ENCODE assay signal across 8 cellular contexts in the genomic region with DNA sequence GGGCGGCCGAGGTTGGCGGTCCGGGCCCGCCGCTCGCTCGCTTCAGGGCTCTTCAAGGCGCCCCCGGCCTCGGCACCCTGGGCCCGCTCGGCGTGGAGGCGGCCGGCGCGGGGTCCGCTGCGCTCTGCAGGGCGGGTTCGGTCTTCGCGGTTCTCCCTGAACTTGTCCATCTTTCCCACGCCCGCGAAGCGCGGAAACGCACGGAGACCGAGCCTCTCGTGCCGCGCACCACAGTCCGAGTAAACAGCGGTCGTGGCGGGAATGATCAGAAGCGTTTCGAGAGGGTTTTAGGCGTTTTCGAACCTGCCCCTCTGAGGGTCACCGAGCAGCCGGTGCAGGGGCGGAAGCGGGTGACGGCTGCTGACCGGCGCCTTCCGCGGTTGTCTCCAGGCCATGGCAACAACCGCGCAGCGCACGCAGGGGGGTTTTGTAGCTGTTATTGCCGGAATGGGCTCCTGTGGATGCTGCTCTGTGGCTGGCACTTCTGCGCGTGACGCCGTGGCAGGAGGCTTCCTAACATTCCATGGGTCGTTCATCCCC. TPM values are rescaled to one million over a fixed set of nuclear protein-coding genes. Genes with fewer than 3 reads are reported as not detected.
DNase-seq lines count a peak whose midpoint lies in the region; ATAC-seq and TF ChIP-seq lines count a peak whose summit lies in the region.

No MANE protein-coding gene starts in this region.

- CTCF ChIA-PET in Calu3 (lab: Charles Lee): no interaction called here
- CTCF ChIA-PET in RWPE1 (lab: Yijun Ruan, JAX): interaction anchor here (0.5 to 0.7 kb wide), 2 partner anchors 109 to 1561 kb away, joined by 3 read pairs; no protein-coding TSS in a partner anchor

- H3K4me1 Mint-ChIP-seq in Calu3 (ENCODE audit: low read depth, unreplicated experiment): peaks cover 37% of the 10 kb centered on the region

- peak overlapping the region; percentile 84 to 92 for H3K9ac ChIP-seq in duodenal mucosa (ENCODE audit: low read depth in 1 of 2, low read length in 2 of 2)

- no peaks in the 10 kb centered on the region for H3K27me3 Mint-ChIP-seq in Calu3 (ENCODE audit: unreplicated experiment)

- peak overlapping the region; percentile 87 for H3K4me3 Mint-ChIP-seq in Calu3 (ENCODE audit: low read depth, unreplicated experiment)

- BruUV-seq in Calu3 (replicated peaks; lab: Mats Ljungman, UMichigan): no TSS peak

- POLR2A ChIA-PET in RWPE1 (lab: Yijun Ruan, JAX; ENCODE audit: low non-redundant PET): no interaction called here

- H3K9me3 ChIP-seq in duodenal mucosa (ENCODE audit: control insufficient read depth in 1 of 2, low read length in 2 of 2) (no peaks in the 10 kb centered on the region), mesodermal cell (ENCODE audit: control insufficient read depth, low read length) (no peaks in the 10 kb centered on the region), aorta (ENCODE audit: control insufficient read depth, low read length) (no peaks in the 10 kb centered on the region)

- peaks cover 9 to 32% of the 10 kb centered on the region in 2 donors for H3K36me3 ChIP-seq in duodenal mucosa (ENCODE audit: control insufficient read depth in 1 of 2, insufficient read depth in 2 of 2, low read length in 2 of 2)
- H3K36me3 ChIP-seq in mesodermal cell (ENCODE audit: control insufficient read depth, insufficient read depth, low read length): peaks cover 41% of the 10 kb centered on the region
- no peaks in the 10 kb centered on the region for H3K36me3 ChIP-seq in aorta (ENCODE audit: control insufficient read depth in 1 of 2, insufficient read depth in 2 of 2, low read length in 1 of 2)

- H3K4me3 ChIP-seq in duodenal mucosa (ENCODE audit: low read depth in 1 of 2, low read length in 2 of 2): peak overlapping the region; percentile 88
- peak overlapping the region; percentile 89 for H3K4me3 ChIP-seq in mesodermal cell (ENCODE audit: extremely low read depth, insufficient read depth, low read length, poor library complexity, severe bottlenecking)
- peak overlapping the region; percentile 64 to 85 for H3K4me3 ChIP-seq in aorta (ENCODE audit: low read length in 2 of 2)

- intact Hi-C loops in Calu3 (cut with micrococcal nuclease; ENCODE audit: unreplicated experiment) (no loop called here), aorta (cut with DNase I) (loop anchor here in 1 of 2 donors (2.0 to 10.0 kb wide), 2 partner anchors 30 to 96 kb away; no protein-coding TSS in a partner anchor)

- no peak for TF ChIP-seq CTCF in Calu3 (IDR thresholded peaks at IDR 0.05; ENCODE audit: unreplicated experiment)
- TF ChIP-seq CTCF in RWPE1 (conservative IDR thresholded peaks at IDR 0.05; ENCODE audit: low read depth): no peak

- H3K27me3 ChIP-seq in duodenal mucosa (ENCODE audit: control insufficient read depth in 1 of 2, insufficient read depth in 2 of 2, low read length in 2 of 2): no peaks in the 10 kb centered on the region
- no peaks in the 10 kb centered on the region for H3K27me3 ChIP-seq in aorta (ENCODE audit: control insufficient read depth in 1 of 2, insufficient read depth in 2 of 2, low read length in 1 of 2)

- DNase-seq in Calu3: no peak
- peak; percentile 8 for DNase-seq in RWPE1 (ENCODE audit: low spot score)
- DNase-seq in aorta: peak; percentile 74 to 82
- no peak for DNase-seq in NCI-H1048 (lab: John Stamatoyannopoulos, UW)

- H3K36me3 Mint-ChIP-seq in Calu3 (ENCODE audit: insufficient read depth, unreplicated experiment): peaks cover 40% of the 10 kb centered on the region

- peak; percentile 11 for ATAC-seq in GM21723 (IDR thresholded peaks at IDR 0.05; ENCODE audit: unreplicated experiment)
- ATAC-seq in aorta (ENCODE audit: low FRiP score): peak; percentile 56
- no peak for ATAC-seq in GM19463 (IDR thresholded peaks at IDR 0.05; ENCODE audit: unreplicated experiment)

- H3K4me1 ChIP-seq in duodenal mucosa (ENCODE audit: control insufficient read depth in 1 of 2, insufficient read depth in 2 of 2, low read length in 2 of 2) (peaks cover 13 to 15% of the 10 kb centered on the region in 2 donors), mesodermal cell (ENCODE audit: control insufficient read depth, insufficient read depth, low read length, poor library complexity, severe bottlenecking) (peaks cover 6% of the 10 kb centered on the region), aorta (ENCODE audit: control insufficient read depth in 1 of 2, insufficient read depth in 2 of 2, low read length in 2 of 2) (peaks cover 0 to 2% of the 10 kb centered on the region in 2 donors)

- peaks cover 2% of the 10 kb centered on the region for H3K9me3 Mint-ChIP-seq in Calu3 (ENCODE audit: low read depth, unreplicated experiment)

- H3K27ac Mint-ChIP-seq in Calu3 (ENCODE audit: unreplicated experiment): peak overlapping the region; percentile 70

- H3K27ac ChIP-seq in RWPE1 (peak overlapping the region; percentile 98), duodenal mucosa (ENCODE audit: low read depth, low read length) (peak overlapping the region; percentile 75), mesodermal cell (ENCODE audit: low read depth, low read length, severe bottlenecking) (peak overlapping the region; percentile 100), aorta (ENCODE audit: low read depth in 1 of 2, low read length in 2 of 2) (peak overlapping the region in 1 of 2 donors; percentile 41)

- WGBS in mesodermal cell (ENCODE audit: insufficient coverage in 2 of 2), 2 experiments: 0% methylated on average over 56 to 57 of the region's 62 CpGs
- 0 to 1% methylated on average over 62 of the region's 62 CpGs for WGBS in aorta, 2 donors

RNA-seq across cellular contexts. Expression of a gene that starts 0.4 kb away (rescaled TPM):
- 38.1 and 39.4 TPM in 2 replicates for total RNA-seq in Calu3 (2022)
- polyA plus RNA-seq in mesodermal cell (2013, experiment 1 of 2): 120 TPM
- polyA plus RNA-seq in mesodermal cell (2013, experiment 2 of 2): 106 TPM
- 10 to 100 TPM; 45.9 to 76.0 TPM for total RNA-seq in aorta
- polyA plus RNA-seq in aorta: 100 to 1,000 TPM in 1 of 2 donors, 10 to 100 TPM in 1; 34.4 to 162 TPM

RNA-seq across cellular contexts. Expression of a gene that starts 8.4 kb away (rescaled TPM):
- total RNA-seq in Calu3 (2022) (78.1 and 80.3 TPM in 2 replicates), aorta (100 to 1,000 TPM in 1 of 2 donors, 10 to 100 TPM in 1; 59.9 to 131 TPM)
- 45.6 TPM for polyA plus RNA-seq in mesodermal cell (2013, experiment 1 of 2)
- 40.3 TPM for polyA plus RNA-seq in mesodermal cell (2013, experiment 2 of 2)
- polyA plus RNA-seq in aorta: 10 to 100 TPM; 26.5 to 65.7 TPM

RNA-seq across cellular contexts. Expression of a gene that starts 40.6 kb away (rescaled TPM):
- 29.0 and 38.0 TPM in 2 replicates for total RNA-seq in Calu3 (2022)
- 21.7 TPM for polyA plus RNA-seq in mesodermal cell (2013, experiment 1 of 2)
- polyA plus RNA-seq in mesodermal cell (2013, experiment 2 of 2): 19.4 TPM
- 10 to 100 TPM; 17.5 to 22.2 TPM for total RNA-seq in aorta
- 10 to 100 TPM; 12.0 to 25.9 TPM for polyA plus RNA-seq in aorta

RNA-seq across cellular contexts. Expression of a gene that starts 40.8 kb away (rescaled TPM):
- total RNA-seq in Calu3 (2022) (30.7 and 36.0 TPM in 2 replicates), aorta (10 to 100 TPM; 14.8 to 34.7 TPM)
- polyA plus RNA-seq in mesodermal cell (2013, experiment 1 of 2): 21.9 TPM
- polyA plus RNA-seq in mesodermal cell (2013, experiment 2 of 2): 20.8 TPM
- polyA plus RNA-seq in aorta: 100 to 1,000 TPM in 1 of 2 donors, 10 to 100 TPM in 1; 15.7 to 133 TPM

Comparison
In these comparisons a context has a peak if more than half of its experiments do, and no peak if none do; other contexts are left out.
1. DNase-seq: peak in RWPE1 (single experiment) and aorta (2 of 2); none in Calu3 (single experiment) and NCI-H1048 (single experiment).
2. Peak in every context shown above with its lines, with median percentiles within 50 percentile points of each other: H3K4me3 ChIP-seq.